In the genomic region with DNA sequence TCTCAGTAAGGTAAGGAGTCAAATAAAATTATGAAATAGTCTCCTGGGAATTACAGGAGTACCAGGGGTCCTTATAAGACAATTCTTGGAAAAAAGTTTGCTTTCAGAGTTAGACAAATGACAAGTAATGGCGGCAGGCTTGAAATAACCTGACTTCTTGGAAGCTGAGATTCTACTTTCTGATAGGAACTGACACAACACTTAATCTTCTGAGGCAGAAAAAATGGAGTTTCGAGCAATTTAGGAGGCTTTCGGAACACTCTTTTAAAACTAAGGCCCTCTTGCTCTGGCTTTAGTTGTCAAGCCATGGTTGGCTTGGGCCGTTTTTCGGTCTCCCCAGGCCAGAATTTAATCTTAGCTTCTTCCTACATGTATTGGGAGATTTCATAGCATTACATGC, we compare ENCODE assay signal across 29 cellular contexts.
"Had no signal": no experiment of that assay in that cellular context is flagged by ENCODE, and none has a peak within 500 bp of the region (broad histone marks: within the 10 kb centered on the region; RNA-seq: fewer than 3 reads in every experiment).

No MANE protein-coding gene starts in this region.

- H3K9me3 Mint-ChIP-seq: central memory CD8-positive, alpha-beta T cell; effector memory CD8-positive, alpha-beta T cell; T-cell had no signal

- DNase-seq: activated CD4-positive, alpha-beta T cell treated with anti-CD3 and anti-CD28 coated beads for 4 hours; activated CD4-positive, alpha-beta T cell treated with anti-CD3 and anti-CD28 coated beads, Interleukin-2, amount 50 U/mL, for 1 hour; activated CD4-positive, alpha-beta T cell treated with anti-CD3 and anti-CD28 coated beads, Interleukin-2, amount 50 U/mL, for 48 hours; activated CD4-positive, CD25-positive, alpha-beta regulatory T cell; activated CD4-positive, CD25-positive, alpha-beta regulatory T cell treated with anti-CD3 and anti-CD28 coated beads, Interleukin-2, amount 50 U/mL, for 72 hours; activated CD8-positive, alpha-beta memory T cell treated with anti-CD3 and anti-CD28 coated beads for 24 hours; activated CD8-positive, alpha-beta T cell treated with anti-CD3 and anti-CD28 coated beads for 36 hours; activated effector memory CD4-positive, alpha-beta T cell treated with Interleukin-2 at 50 U/mL for 16 hours; activated gamma-delta T cell treated with Interleukin-2 at 50 U/mL for 16 hours; activated naive CD4-positive, alpha-beta T cell treated with anti-CD3 and anti-CD28 coated beads, Interleukin-2, amount 50 U/mL, for 16 hours; activated naive CD4-positive, alpha-beta T cell treated with Interleukin-2 at 50 U/mL for 16 hours; activated T-cell treated with anti-CD3 and anti-CD28 coated beads, Interleukin-2, amount 50 U/mL, for 72 hours; amniotic stem cell; anterior cingulate cortex; brain microvascular endothelial cell; cortex of kidney; dermis blood vessel endothelial cell; effector CD4-positive, alpha-beta T cell; effector memory CD8-positive, alpha-beta T cell; erythroblast; foreskin keratinocyte; gastrocnemius medialis; glutamatergic neuron; heart left ventricle; T-cell had no signal

- H3K27ac Mint-ChIP-seq: activated CD8-positive, alpha-beta T cell treated with anti-CD3 and anti-CD28 coated beads for 36 hours; activated naive CD8-positive, alpha-beta T cell; activated T-cell treated with anti-CD3 and anti-CD28 coated beads, Interleukin-2, amount 50 U/mL, for 72 hours; effector memory CD8-positive, alpha-beta T cell; T-cell; T-helper 1 cell treated with Interleukin-12 subunit alpha and Interleukin-12 subunit beta and Interleukin-4 antibody, amounts not matched to agents 30 μg/mL and 1 μg/mL, for 36 hours had no signal

- H3K4me3 ChIP-seq: esophagus muscularis mucosa, gastrocnemius medialis, heart left ventricle had no signal

- H3K36me3 Mint-ChIP-seq: activated naive CD8-positive, alpha-beta T cell; T-cell had no signal

- H3K4me3 Mint-ChIP-seq: activated CD8-positive, alpha-beta T cell treated with anti-CD3 and anti-CD28 coated beads for 36 hours; activated naive CD8-positive, alpha-beta T cell; activated T-cell treated with anti-CD3 and anti-CD28 coated beads, Interleukin-2, amount 50 U/mL, for 72 hours; central memory CD8-positive, alpha-beta T cell; effector memory CD8-positive, alpha-beta T cell; T-cell; T-helper 1 cell treated with Interleukin-12 subunit alpha and Interleukin-12 subunit beta and Interleukin-4 antibody, amounts not matched to agents 30 μg/mL and 1 μg/mL, for 36 hours had no signal

- H3K27me3 Mint-ChIP-seq: activated CD8-positive, alpha-beta T cell treated with anti-CD3 and anti-CD28 coated beads for 36 hours; activated naive CD8-positive, alpha-beta T cell; T-cell had no signal
